In genomic region chr15:83904107-83904720, GRCh38 we compare ENCODE assay signal across 11 cellular contexts.
DNase-seq lines count a peak whose midpoint lies in the region; FAIRE-seq and TF ChIP-seq lines count a peak whose summit lies in the region.
"Had no signal": no experiment of that assay in that cellular context is flagged by ENCODE, and none has a peak within 500 bp of the region (broad histone marks: within the 10 kb centered on the region; RNA-seq: fewer than 3 reads in every experiment).

No MANE protein-coding gene starts in this region.

- no peak for FAIRE-seq in RCC 7860 (lab: Jason Lieb, UNC)

- H3K27ac ChIP-seq in OCI-LY7 (ENCODE audit: low read depth, low read length, poor library complexity, severe bottlenecking): no peak overlapping the region

- no peak for TF ChIP-seq CTCF in fibroblast of the aortic adventitia (IDR thresholded peaks at IDR 0.05; ENCODE audit: insufficient read depth, low read length)
- TF ChIP-seq CTCF in OCI-LY7 (conservative IDR thresholded peaks at IDR 0.05; ENCODE audit: low read length): no peak

- no peak overlapping the region for H2AFZ ChIP-seq in OCI-LY7 (ENCODE audit: low read length)

- H3K4me2 ChIP-seq in OCI-LY7 (ENCODE audit: low read length): no peak overlapping the region

- H3K79me2 ChIP-seq in OCI-LY7 (ENCODE audit: insufficient read depth, low read depth, low read length): no peaks in the 10 kb centered on the region

- no peaks in the 10 kb centered on the region for H3K9me2 ChIP-seq in OCI-LY7 (ENCODE audit: insufficient read depth, low read length)

- POLR2A ChIA-PET in OCI-LY7 (lab: Charles Lee): interaction anchor here (0.7 kb wide), 2 partner anchors 12 to 72 kb away, joined by 3 to 8 read pairs; no protein-coding TSS in a partner anchor

- H3K9me3 ChIP-seq in OCI-LY7 (ENCODE audit: low read length): no peaks in the 10 kb centered on the region

- H3K4me1 ChIP-seq in OCI-LY7 (ENCODE audit: insufficient read depth, low read length, poor library complexity, severe bottlenecking): no peaks in the 10 kb centered on the region

- DNase-seq in AG08395 (ENCODE audit: low spot score) (peak; percentile 58), RCC 7860 (ENCODE audit: low spot score) (peak; percentile 18), fibroblast of the aortic adventitia (ENCODE audit: low read depth) (peak; percentile 48), pons (ENCODE audit: low spot score) (peak; percentile 5), OCI-LY7 (ENCODE audit: low spot score) (no peak), medulla oblongata (ENCODE audit: extremely low spot score) (no peak)
- DNase-seq in activated naive CD4-positive, alpha-beta T cell (lab: John Stamatoyannopoulos, UW): no peak
- DNase-seq in activated CD8-positive, alpha-beta memory T cell treated with anti-CD3 and anti-CD28 coated beads, Interleukin-2, amount 50 U/mL, for 48 hours: no peak
- DNase-seq: activated naive CD4-positive, alpha-beta T cell treated with anti-CD3 and anti-CD28 coated beads, Interleukin-2, amount 50 U/mL, for 16 hours; effector CD8-positive, alpha-beta T cell; NCI-H510A treated with DMSO at 0.1 percent for 48 hours had no signal

- no TSS peak for BruUV-seq in OCI-LY7 (replicated peaks; lab: Mats Ljungman, UMichigan)

- no peaks in the 10 kb centered on the region for H4K20me1 ChIP-seq in OCI-LY7 (ENCODE audit: insufficient read depth, low read length)

- CTCF ChIA-PET in OCI-LY7 (lab: Charles Lee; ENCODE audit: unreplicated experiment): interaction anchor here (0.6 kb wide), 1 partner anchor 199 kb away, joined by 3 read pairs; no protein-coding TSS in a partner anchor

- H3K4me3 ChIP-seq in fibroblast of the aortic adventitia (ENCODE audit: low read depth, low read length) (no peak overlapping the region), OCI-LY7 (ENCODE audit: low read depth, low read length, poor library complexity, severe bottlenecking) (no peak overlapping the region)

- H3K36me3 ChIP-seq in OCI-LY7 (ENCODE audit: insufficient read depth, low read length): no peaks in the 10 kb centered on the region

- intact Hi-C loops in OCI-LY7 (cut with micrococcal nuclease; ENCODE audit: unreplicated experiment): no loop called here

Comparison
In these comparisons a context has a peak if more than half of its experiments do, and no peak if none do; other contexts are left out.
1. DNase-seq: peak in AG08395 (single experiment), RCC 7860 (single experiment), fibroblast of the aortic adventitia (single experiment) and pons (single experiment); none in OCI-LY7 (single experiment), activated naive CD4-positive, alpha-beta T cell (0 of 4), activated CD8-positive, alpha-beta memory T cell treated with anti-CD3 and anti-CD28 coated beads, Interleukin-2, amount 50 U/mL, for 48 hours (single experiment) and medulla oblongata (single experiment).